19 cellular contexts compared by ENCODE assay signal in the genomic region with DNA sequence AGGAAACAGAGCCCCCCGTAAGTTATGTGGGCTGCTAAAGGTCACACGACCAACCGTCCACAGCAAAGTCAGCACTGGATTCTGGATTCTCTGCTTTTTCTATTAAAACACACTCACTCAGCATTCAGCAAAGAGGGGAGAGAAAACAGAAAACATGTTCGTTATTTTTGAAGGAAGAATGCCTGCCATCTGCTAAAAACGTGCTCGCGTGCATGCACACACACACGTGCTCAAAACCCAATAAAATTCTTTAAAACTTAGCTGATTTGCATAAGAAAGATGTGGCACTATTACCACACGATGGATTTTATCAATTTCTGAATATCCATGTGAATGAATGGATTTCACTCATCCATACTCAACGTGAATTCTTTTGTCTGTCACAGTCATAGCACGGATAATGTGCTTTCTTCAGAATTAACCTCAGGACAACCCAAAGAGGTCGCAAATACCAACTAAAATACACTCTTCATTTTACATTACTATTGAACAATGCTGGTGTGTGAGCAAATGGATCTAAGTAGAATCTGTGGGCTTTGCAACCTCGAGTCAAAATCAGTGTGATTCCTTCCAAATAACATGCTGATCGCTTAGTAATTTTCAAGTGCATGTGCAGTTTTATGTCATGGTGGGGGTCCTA. TPM values are rescaled to one million over a fixed set of nuclear protein-coding genes. Genes with fewer than 3 reads are reported as not detected.
DNase-seq lines count a peak whose midpoint lies in the region; ATAC-seq, FAIRE-seq and TF ChIP-seq lines count a peak whose summit lies in the region.
"Had no signal": no experiment of that assay in that cellular context is flagged by ENCODE, and none has a peak within 500 bp of the region (broad histone marks: within the 10 kb centered on the region; RNA-seq: fewer than 3 reads in every experiment).

No MANE protein-coding gene starts in this region.

- H3K27ac Mint-ChIP-seq in endothelial cell (ENCODE audit: unreplicated experiment) = peak overlapping the region; percentile 68

- no peak for TF ChIP-seq POLR2A in gastrocnemius medialis (IDR thresholded peaks at IDR 0.05)

- ATAC-seq in gastrocnemius medialis = no peak
- ATAC-seq: GM12878, HCT116, K562 had no signal

- peak overlapping the region; percentile 11 for H3K4me3 Mint-ChIP-seq in endothelial cell (ENCODE audit: unreplicated experiment)

- FAIRE-seq in HTR-8/SVneo (lab: Jason Lieb, UNC) = peak; percentile 20
- FAIRE-seq: GM12878, GM18507, K562 had no signal

- no peaks in the 10 kb centered on the region for H3K36me3 ChIP-seq in gastrocnemius medialis

- no peaks in the 10 kb centered on the region for H3K9me3 ChIP-seq in gastrocnemius medialis
- H3K9me3 ChIP-seq: Caco-2 had no signal

- H3K9me3 Mint-ChIP-seq in endothelial cell (ENCODE audit: unreplicated experiment) = no peaks in the 10 kb centered on the region

- no peaks in the 10 kb centered on the region for H3K27me3 ChIP-seq in gastrocnemius medialis

- in situ Hi-C loops in gastrocnemius medialis (cut with MboI; ENCODE audit: low sequenced_read_pairs in 4 of 4) = no loop called here

- DNase-seq in EH (ENCODE audit: low read depth) = peak; percentile 22
- no peak for DNase-seq in HTR-8/SVneo (ENCODE audit: insufficient read length, low spot score)
- no peak for DNase-seq in endothelial cell (ENCODE audit: low spot score)
- no peak for DNase-seq in gastrocnemius medialis
- DNase-seq in COR-L47 (lab: John Stamatoyannopoulos, UW) = no peak
- no peak for DNase-seq in AG20443 (ENCODE audit: low spot score)
- no peak for DNase-seq in kidney tubule cell (ENCODE audit: low spot score)
- DNase-seq: Caco-2, DMS53, NCI-H1048, NCI-H146, NCI-H226, NCI-H526 treated with DMSO at 0.1 percent for 48 hours, Right ventricle myocardium superior had no signal

- H3K4me1 ChIP-seq in gastrocnemius medialis = peaks cover 34 to 70% of the 10 kb centered on the region in 2 donors

- peaks cover 79% of the 10 kb centered on the region for H3K36me3 Mint-ChIP-seq in endothelial cell (ENCODE audit: low read depth, unreplicated experiment)

- H3K27ac ChIP-seq in gastrocnemius medialis = peak overlapping the region; percentile 20 to 54 (median 52)
- H3K27ac ChIP-seq: C4-2B had no signal

- intact Hi-C loops in gastrocnemius medialis (cut with DNase I; ENCODE audit: low total_unique reads) = no loop called here

- H3K4me1 Mint-ChIP-seq in endothelial cell (ENCODE audit: unreplicated experiment) = peaks cover 62% of the 10 kb centered on the region

- H3K27me3 Mint-ChIP-seq in endothelial cell (ENCODE audit: unreplicated experiment) = peaks cover 7% of the 10 kb centered on the region

- no peak overlapping the region for H3K4me3 ChIP-seq in gastrocnemius medialis
- H3K4me3 ChIP-seq: GM12878, K562 had no signal

- TF ChIP-seq CTCF in endothelial cell (IDR thresholded peaks at IDR 0.05; ENCODE audit: unreplicated experiment) (no peak), gastrocnemius medialis (IDR thresholded peaks at IDR 0.05 in 4 of 5, conservative IDR thresholded peaks at IDR 0.05 in 1 of 5) (no peak)

RNA-seq across cellular contexts. Expression of a gene that starts 40.8 kb away (rescaled TPM):
- total RNA-seq in endothelial cell (ENCODE audit: unreplicated experiment) (486 TPM), gastrocnemius medialis (10 to 100 TPM; 20.4 to 29.0 (median 22.1) TPM)

Comparison
In these comparisons a context has a peak if more than half of its experiments do, and no peak if none do; other contexts are left out.
1. RNA of a gene that starts 40.8 kb away (total RNA-seq): 486 TPM in endothelial cell (single experiment); 20.4 to 29.0 TPM in gastrocnemius medialis; every median in the first group is over 10 times any median in the second.